ENCODE assay signal across 28 cellular contexts in genomic region chr3:118666-119065, GRCh38.
"Had no signal": no experiment of that assay in that cellular context is flagged by ENCODE, and none has a peak within 500 bp of the region (broad histone marks: within the 10 kb centered on the region; RNA-seq: fewer than 3 reads in every experiment).

No MANE protein-coding gene starts in this region.

- H3K36me3 Mint-ChIP-seq: naive thymus-derived CD4-positive, alpha-beta T cell; natural killer cell; neural progenitor cell; stimulated activated effector memory CD8-positive, alpha-beta T cell treated with anti-CD3 and anti-CD28 coated beads, Interleukin-12 subunit alpha, Interleukin-12 subunit beta, amount 100 ng/mL, for 72 hours; stimulated activated naive B cell treated with anti-CD40 and anti-IgM and Interleukin-4, amounts not matched to agents 10 μg/mL and 1 μg/mL and 100 μg/mL, for 72 hours had no signal

- H3K27ac Mint-ChIP-seq: naive thymus-derived CD4-positive, alpha-beta T cell; natural killer cell; nephron; neural progenitor cell; progenitor cell of endocrine pancreas; stimulated activated effector memory CD8-positive, alpha-beta T cell treated with anti-CD3 and anti-CD28 coated beads, Interleukin-12 subunit alpha, Interleukin-12 subunit beta, amount 100 ng/mL, for 72 hours; stimulated activated naive B cell treated with anti-CD40 and anti-IgM and Interleukin-4, amounts not matched to agents 10 μg/mL and 1 μg/mL and 100 μg/mL, for 72 hours; stimulated activated naive CD8-positive, alpha-beta T cell treated with anti-CD3 and anti-CD28 coated beads, Interleukin-15, Interleukin-2, amounts not matched to agents 100 ng/mL and 50 ng/mL, for 24 hours had no signal

- H3K9me3 Mint-ChIP-seq: nephron; neural progenitor cell; stimulated activated naive B cell treated with anti-CD40 and anti-IgM and Interleukin-4, amounts not matched to agents 10 μg/mL and 1 μg/mL and 100 μg/mL, for 72 hours; stimulated activated naive CD8-positive, alpha-beta T cell treated with anti-CD3 and anti-CD28 coated beads, Interleukin-15, Interleukin-2, amounts not matched to agents 100 ng/mL and 50 ng/mL, for 24 hours had no signal

- H3K36me3 ChIP-seq: neural progenitor cell, ovary, right lobe of liver, sigmoid colon, stomach, thoracic aorta, thyroid gland, tibial nerve, upper lobe of left lung, vagina had no signal

- H3K27ac ChIP-seq: neural progenitor cell, ovary, parathyroid adenoma, psoas muscle, right lobe of liver, sigmoid colon, stomach, thoracic aorta, thyroid gland, tibial nerve, upper lobe of left lung, vagina had no signal

- H3K27me3 ChIP-seq: neural progenitor cell, ovary, right lobe of liver, sigmoid colon, stomach, thyroid gland, tibial nerve, upper lobe of left lung, vagina had no signal

- H3K4me1 ChIP-seq: neural progenitor cell, parathyroid adenoma, psoas muscle, right lobe of liver, sigmoid colon, stomach, thyroid gland, tibial nerve, upper lobe of left lung, vagina had no signal

- H3K4me3 ChIP-seq: neural progenitor cell, ovary, psoas muscle, right lobe of liver, sigmoid colon, stomach, thoracic aorta, thyroid gland, tibial nerve, upper lobe of left lung, vagina had no signal

- H3K4me3 Mint-ChIP-seq: naive thymus-derived CD4-positive, alpha-beta T cell; natural killer cell; nephron; neural progenitor cell; stimulated activated effector memory CD8-positive, alpha-beta T cell treated with anti-CD3 and anti-CD28 coated beads, Interleukin-12 subunit alpha, Interleukin-12 subunit beta, amount 100 ng/mL, for 72 hours; stimulated activated naive B cell treated with anti-CD40 and anti-IgM and Interleukin-4, amounts not matched to agents 10 μg/mL and 1 μg/mL and 100 μg/mL, for 72 hours; stimulated activated naive CD8-positive, alpha-beta T cell treated with anti-CD3 and anti-CD28 coated beads, Interleukin-15, Interleukin-2, amounts not matched to agents 100 ng/mL and 50 ng/mL, for 24 hours had no signal

- ATAC-seq: naive thymus-derived CD4-positive, alpha-beta T cell; natural killer cell; psoas muscle; right lobe of liver; stimulated activated effector memory CD8-positive, alpha-beta T cell treated with anti-CD3 and anti-CD28 coated beads, Interleukin-12 subunit alpha, Interleukin-12 subunit beta, amount 100 ng/mL, for 72 hours; stimulated activated naive B cell treated with anti-CD40 and anti-IgM and Interleukin-4, amounts not matched to agents 10 μg/mL and 1 μg/mL and 100 μg/mL, for 72 hours had no signal

- H3K9ac ChIP-seq: neural progenitor cell, parathyroid adenoma had no signal

- H3K27me3 Mint-ChIP-seq: progenitor cell of endocrine pancreas; stimulated activated naive CD8-positive, alpha-beta T cell treated with anti-CD3 and anti-CD28 coated beads, Interleukin-15, Interleukin-2, amounts not matched to agents 100 ng/mL and 50 ng/mL, for 24 hours had no signal

- H3K4me1 Mint-ChIP-seq: naive thymus-derived CD4-positive, alpha-beta T cell; natural killer cell; nephron; neural progenitor cell; stimulated activated effector memory CD8-positive, alpha-beta T cell treated with anti-CD3 and anti-CD28 coated beads, Interleukin-12 subunit alpha, Interleukin-12 subunit beta, amount 100 ng/mL, for 72 hours; stimulated activated naive B cell treated with anti-CD40 and anti-IgM and Interleukin-4, amounts not matched to agents 10 μg/mL and 1 μg/mL and 100 μg/mL, for 72 hours had no signal

- DNase-seq: naive thymus-derived CD4-positive, alpha-beta T cell; natural killer cell; occipital lobe; ovary; posterior cingulate gyrus; psoas muscle; right lobe of liver; sigmoid colon; small intestine; stimulated activated CD4-positive, alpha-beta T cell treated with anti-CD3 and anti-CD28 coated beads, Interleukin-15, amount 100 ng/mL, for 24 hours; stimulated activated CD4-positive, alpha-beta T cell treated with anti-CD3 and anti-CD28 coated beads, Interleukin-2, amount 100 ng/mL, for 24 hours; stimulated activated CD4-positive, alpha-beta T cell treated with anti-CD3 and anti-CD28 coated beads, Interleukin-2, amount 100 ng/mL, for 48 hours; stimulated activated CD4-positive, alpha-beta T cell treated with anti-CD3 and anti-CD28 coated beads, Interleukin-4, amount 100 ng/mL, for 24 hours; stimulated activated naive B cell treated with anti-CD40 and anti-IgM and Interleukin-4, amounts not matched to agents 10 μg/mL and 1 μg/mL and 100 μg/mL, for 72 hours; stimulated activated naive CD4-positive, alpha-beta T cell treated with Interleukin-2 at 50 U/mL for 16 hours; stomach; thyroid gland; trophoblast cell; upper lobe of left lung had no signal

- H3K9me3 ChIP-seq: ovary, psoas muscle, right lobe of liver, sigmoid colon, thoracic aorta, thyroid gland, tibial nerve, upper lobe of left lung, vagina had no signal
